ENCODE assay signal across 24 cellular contexts in genomic region chr6:134910596-134910935, GRCh38. TPM values are rescaled to one million over a fixed set of nuclear protein-coding genes. Genes with fewer than 3 reads are reported as not detected.
A peak's percentile ranks its signal among the peaks of the same experiment; 100 is the strongest.
DNase-seq lines count a peak whose midpoint lies in the region; TF ChIP-seq lines count a peak whose summit lies in the region.
"Had no signal": no experiment of that assay in that cellular context is flagged by ENCODE, and none has a peak within 500 bp of the region (broad histone marks: within the 10 kb centered on the region; RNA-seq: fewer than 3 reads in every experiment).

No MANE protein-coding gene starts in this region.

- in situ Hi-C loops in KBM-7 (cut with MboI; ENCODE audit: low pct_unique_long_range_greater_than_20kb, low sequenced_read_pairs) = no loop called here

- peaks cover 33% of the 10 kb centered on the region for H3K4me1 Mint-ChIP-seq in mesothelial cell of epicardium
- no peaks in the 10 kb centered on the region for H3K4me1 Mint-ChIP-seq in activated CD4-positive, alpha-beta memory T cell treated with anti-CD3 and anti-CD28 coated beads, Interleukin-2, amount 10 ng/mL, durations not matched to agents 7 days and 5 days
- H3K4me1 Mint-ChIP-seq: activated naive CD8-positive, alpha-beta T cell treated with anti-CD3 and anti-CD28 coated beads for 36 hours; memory B cell had no signal

- 37% methylated on average over 1 of the region's 1 CpG for WGBS in esophagus muscularis mucosa

- intact Hi-C loops in esophagus muscularis mucosa (cut with DNase I) = no loop called here

- peaks cover 7 to 36% (median 32%) of the 10 kb centered on the region in 4 donors for H3K4me1 ChIP-seq in esophagus muscularis mucosa
- H3K4me1 ChIP-seq: body of pancreas had no signal

- POLR2A ChIA-PET in activated CD4-positive, alpha-beta memory T cell treated with anti-CD3 and anti-CD28 coated beads, Interleukin-2, amount 10 ng/mL, durations not matched to agents 7 days and 5 days (lab: Charles Lee) = no interaction called here

- no peaks in the 10 kb centered on the region for H3K27me3 ChIP-seq in esophagus muscularis mucosa
- H3K27me3 ChIP-seq: BE2C, body of pancreas, heart right ventricle had no signal

- H3K9me3 Mint-ChIP-seq in mesothelial cell of epicardium = peaks cover 7% of the 10 kb centered on the region
- H3K9me3 Mint-ChIP-seq in activated CD4-positive, alpha-beta memory T cell treated with anti-CD3 and anti-CD28 coated beads, Interleukin-2, amount 10 ng/mL, durations not matched to agents 7 days and 5 days = no peaks in the 10 kb centered on the region
- H3K9me3 Mint-ChIP-seq: memory B cell had no signal

- TF ChIP-seq CTCF in esophagus muscularis mucosa (IDR thresholded peaks at IDR 0.05) = no peak
- no peak for TF ChIP-seq CTCF in mesothelial cell of epicardium (IDR thresholded peaks at IDR 0.05; ENCODE audit: unreplicated experiment)

- CTCF ChIA-PET in activated CD4-positive, alpha-beta memory T cell treated with anti-CD3 and anti-CD28 coated beads, Interleukin-2, amount 10 ng/mL, durations not matched to agents 7 days and 5 days (lab: Charles Lee) = interaction anchor here (2.2 kb wide), 1 partner anchor 31 kb away, joined by 7 read pairs; no protein-coding TSS in a partner anchor

- no peak overlapping the region for H3K4me3 Mint-ChIP-seq in mesothelial cell of epicardium
- H3K4me3 Mint-ChIP-seq in activated CD4-positive, alpha-beta memory T cell treated with anti-CD3 and anti-CD28 coated beads, Interleukin-2, amount 10 ng/mL, durations not matched to agents 7 days and 5 days = no peak overlapping the region
- H3K4me3 Mint-ChIP-seq: activated CD8-positive, alpha-beta T cell treated with anti-CD3 and anti-CD28 coated beads, Interleukin-2, amount 10 ng/mL, durations not matched to agents 7 days and 5 days; activated naive CD8-positive, alpha-beta T cell treated with anti-CD3 and anti-CD28 coated beads for 36 hours; memory B cell had no signal

- peak overlapping the region; percentile 52 for H3K27ac Mint-ChIP-seq in mesothelial cell of epicardium
- no peak overlapping the region for H3K27ac Mint-ChIP-seq in activated CD4-positive, alpha-beta memory T cell treated with anti-CD3 and anti-CD28 coated beads, Interleukin-2, amount 10 ng/mL, durations not matched to agents 7 days and 5 days
- H3K27ac Mint-ChIP-seq: activated CD8-positive, alpha-beta T cell treated with anti-CD3 and anti-CD28 coated beads, Interleukin-2, amount 10 ng/mL, durations not matched to agents 7 days and 5 days; activated naive CD8-positive, alpha-beta T cell treated with anti-CD3 and anti-CD28 coated beads for 36 hours; memory B cell had no signal

- no peaks in the 10 kb centered on the region for H3K36me3 ChIP-seq in esophagus muscularis mucosa
- H3K36me3 ChIP-seq: BE2C, heart right ventricle, neutrophil, thoracic aorta had no signal

- no peak for TF ChIP-seq POLR2A in esophagus muscularis mucosa (IDR thresholded peaks at IDR 0.05; ENCODE audit: low read depth)

- H3K9me3 ChIP-seq in esophagus muscularis mucosa = no peaks in the 10 kb centered on the region
- H3K9me3 ChIP-seq: BE2C, body of pancreas, heart right ventricle, neutrophil, thoracic aorta had no signal

- peak; percentile 55 for DNase-seq in A172 (ENCODE audit: low spot score)
- peak; percentile 11 for DNase-seq in NCI-H69 (lab: John Stamatoyannopoulos, UW)
- no peak for DNase-seq in esophagus muscularis mucosa (ENCODE audit: extremely low spot score)
- no peak for DNase-seq in mesothelial cell of epicardium (ENCODE audit: low spot score in 2 of 2, unreplicated experiment in 2 of 2)
- DNase-seq in KBM-7 = no peak
- DNase-seq in inferior parietal cortex (ENCODE audit: extremely low spot score) = no peak
- no peak for DNase-seq in activated CD4-positive, alpha-beta memory T cell treated with anti-CD3 and anti-CD28 coated beads, Interleukin-2, amount 10 ng/mL, durations not matched to agents 7 days and 5 days
- no peak for DNase-seq in NCI-H128 (lab: John Stamatoyannopoulos, UW; ENCODE audit: unreplicated experiment)
- DNase-seq: activated CD8-positive, alpha-beta T cell treated with anti-CD3 and anti-CD28 coated beads, Interleukin-2, amount 10 ng/mL, durations not matched to agents 7 days and 5 days; activated naive CD8-positive, alpha-beta T cell treated with anti-CD3 and anti-CD28 coated beads for 36 hours; activated T-cell treated with anti-CD3 and anti-CD28 coated beads for 4 hours; BE2C; body of pancreas; DMS53; heart right ventricle; left cardiac atrium; NCI-H1105; NCI-H2081 treated with DMSO at 0.1 percent for 48 hours; NCI-H446 treated with DMSO at 0.1 percent for 48 hours; stimulated activated naive CD8-positive, alpha-beta T cell treated with anti-CD3 and anti-CD28 coated beads, Interleukin-15, Interleukin-2, amounts not matched to agents 100 U/mL and 50 U/mL, for 24 hours had no signal

- no peak for TF ChIP-seq EP300 in esophagus muscularis mucosa (IDR thresholded peaks at IDR 0.05)

- peak overlapping the region in 3 of 4 donors; percentile 76 to 84 (median 79) for H3K27ac ChIP-seq in esophagus muscularis mucosa (replicated peaks in 1 of 4)
- H3K27ac ChIP-seq: body of pancreas, neutrophil, thoracic aorta had no signal

- H3K36me3 Mint-ChIP-seq in mesothelial cell of epicardium = no peaks in the 10 kb centered on the region
- no peaks in the 10 kb centered on the region for H3K36me3 Mint-ChIP-seq in activated CD4-positive, alpha-beta memory T cell treated with anti-CD3 and anti-CD28 coated beads, Interleukin-2, amount 10 ng/mL, durations not matched to agents 7 days and 5 days (ENCODE audit: low read depth)
- H3K36me3 Mint-ChIP-seq: memory B cell had no signal

- no peaks in the 10 kb centered on the region for H3K27me3 Mint-ChIP-seq in mesothelial cell of epicardium (ENCODE audit: low read depth)
- H3K27me3 Mint-ChIP-seq in activated CD4-positive, alpha-beta memory T cell treated with anti-CD3 and anti-CD28 coated beads, Interleukin-2, amount 10 ng/mL, durations not matched to agents 7 days and 5 days = peaks cover 23% of the 10 kb centered on the region
- H3K27me3 Mint-ChIP-seq: activated naive CD8-positive, alpha-beta T cell treated with anti-CD3 and anti-CD28 coated beads for 36 hours had no signal

- no peak overlapping the region for H3K4me3 ChIP-seq in esophagus muscularis mucosa
- H3K4me3 ChIP-seq: body of pancreas, heart right ventricle, thoracic aorta had no signal

RNA-seq across cellular contexts. Expression of gene ALDH8A1, which starts 39.3 kb away (rescaled TPM):
- total RNA-seq in A172 (2014; rRNA removed; shearing (Covaris generic)) = 0.69 and 0.77 TPM in 2 replicates
- total RNA-seq in esophagus muscularis mucosa = 1 to 10 TPM; 1.2 to 5.0 (median 2.0) TPM
- total RNA-seq in mesothelial cell of epicardium = 0.60 to 1.3 TPM (median 1.1 TPM) in 3 replicates
- 1 to 10 TPM in 1 of 2 experiments, under 1 TPM in 1; 0.85 to 1.2 TPM for total RNA-seq in activated CD4-positive, alpha-beta memory T cell treated with anti-CD3 and anti-CD28 coated beads, Interleukin-2, amount 10 ng/mL, durations not matched to agents 7 days and 5 days
- total RNA-seq: myocyte had no signal

Comparison
In these comparisons a context has a peak if more than half of its experiments do, and no peak if none do; other contexts are left out.
1. DNase-seq: peak in A172 (single experiment) and NCI-H69 (single experiment); none in esophagus muscularis mucosa (single experiment), mesothelial cell of epicardium (0 of 2), KBM-7 (single experiment), inferior parietal cortex (single experiment), activated CD4-positive, alpha-beta memory T cell treated with anti-CD3 and anti-CD28 coated beads, Interleukin-2, amount 10 ng/mL, durations not matched to agents 7 days and 5 days (single experiment) and NCI-H128 (single experiment).